In genomic region chr10:44881639-44882038, GRCh38 we compare ENCODE assay signal across 17 cellular contexts. TPM values are rescaled to one million over a fixed set of nuclear protein-coding genes. Genes with fewer than 3 reads are reported as not detected.
"Had no signal": no experiment of that assay in that cellular context is flagged by ENCODE, and none has a peak within 500 bp of the region (broad histone marks: within the 10 kb centered on the region; RNA-seq: fewer than 3 reads in every experiment).

No MANE protein-coding gene starts in this region.

- FAIRE-seq: bronchial epithelial cell, frontal cortex had no signal

- ATAC-seq: right lobe of liver; stimulated activated naive CD8-positive, alpha-beta T cell treated with anti-CD3 and anti-CD28 coated beads, Interleukin-15, amount 100 ng/mL, for 72 hours had no signal

- DNase-seq: activated CD4-positive, alpha-beta T cell treated with anti-CD3 and anti-CD28 coated beads, Interleukin-2, amount 10 ng/mL, durations not matched to agents 7 days and 5 days; activated naive CD4-positive, alpha-beta T cell treated with Interleukin-2 at 50 U/mL for 16 hours; head of caudate nucleus; right lobe of liver; stimulated activated naive CD8-positive, alpha-beta T cell treated with anti-CD3 and anti-CD28 coated beads, Interleukin-15, amount 100 ng/mL, for 72 hours; upper lobe of left lung had no signal

- H3K27ac ChIP-seq: ascending aorta, right lobe of liver, upper lobe of left lung had no signal

- H3K4me3 ChIP-seq: ascending aorta, right lobe of liver, smooth muscle cell, upper lobe of left lung had no signal

- H3K4me2 ChIP-seq: smooth muscle cell had no signal

- H3K9me3 ChIP-seq: ascending aorta, right lobe of liver, upper lobe of left lung had no signal

- H3K36me3 ChIP-seq: ascending aorta, right lobe of liver, upper lobe of left lung had no signal

- H3K27me3 ChIP-seq: ascending aorta, right lobe of liver, upper lobe of left lung had no signal

RNA-seq across cellular contexts. Expression of gene TMEM72, which starts 29.5 kb away (rescaled TPM):
- total RNA-seq: activated CD4-positive, alpha-beta T cell treated with anti-CD3 and anti-CD28 coated beads, Interleukin-2, amount 10 ng/mL, durations not matched to agents 7 days and 5 days; activated CD8-positive, alpha-beta memory T cell treated with anti-CD3 and anti-CD28 coated beads for 36 hours; ascending aorta; bronchial epithelial cell; epithelial cell of proximal tubule; frontal cortex; lower leg skin; neural crest cell; osteocyte; pulmonary artery endothelial cell; right lobe of liver; smooth muscle cell; temporal lobe had no signal
- polyA plus RNA-seq: smooth muscle cell had no signal
